8 cellular contexts compared by ENCODE assay signal in the genomic region with DNA sequence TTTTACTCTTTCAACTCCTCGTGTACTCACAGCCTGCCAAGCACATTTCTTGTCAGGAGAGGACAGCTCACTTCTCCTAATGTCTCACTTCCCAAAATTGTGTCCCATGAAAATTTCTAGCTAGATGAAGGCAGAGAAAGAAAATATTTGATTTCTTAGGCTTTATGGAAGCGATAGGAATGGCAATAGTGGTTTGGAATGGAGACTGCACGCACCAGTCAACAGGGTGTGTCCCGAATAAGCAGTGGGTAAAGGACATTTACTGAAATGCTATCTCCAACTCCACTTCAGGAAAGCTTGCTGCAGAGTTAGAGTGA. TPM values are rescaled to one million over a fixed set of nuclear protein-coding genes. Genes with fewer than 3 reads are reported as not detected.
DNase-seq lines count a peak whose midpoint lies in the region; ATAC-seq and TF ChIP-seq lines count a peak whose summit lies in the region.

No MANE protein-coding gene starts in this region.

- H3K4me2 ChIP-seq in DND-41 (ENCODE audit: insufficient read depth, low read length) (peak overlapping the region; percentile 84), PC-3 (ENCODE audit: low read length) (peak overlapping the region; percentile 79), parathyroid adenoma (ENCODE audit: low read length) (peak overlapping the region; percentile 85)

- no peaks in the 10 kb centered on the region for H3K9me2 ChIP-seq in PC-3 (replicated peaks; ENCODE audit: low read length)

- H3K9ac ChIP-seq in DND-41 (ENCODE audit: low read depth, low read length) (peak overlapping the region; percentile 66), PC-3 (ENCODE audit: low read length) (0 out of 2 replicates have a peak overlapping the region, but pooled peaks have one; percentile 53), parathyroid adenoma (no peak overlapping the region)

- intact Hi-C loops in PC-3 (cut with micrococcal nuclease) = no loop called here
- intact Hi-C loops in esophagus muscularis mucosa (cut with DNase I) = no loop called here

- no peaks in the 10 kb centered on the region for H3K27me3 ChIP-seq in DND-41 (ENCODE audit: insufficient read depth, low read length, poor library complexity)
- no peaks in the 10 kb centered on the region for H3K27me3 ChIP-seq in PC-3 (ENCODE audit: low read length)
- H3K27me3 ChIP-seq in esophagus muscularis mucosa = no peaks in the 10 kb centered on the region
- H3K27me3 ChIP-seq in parathyroid adenoma (ENCODE audit: control insufficient read depth, insufficient read depth, low read length) = no peaks in the 10 kb centered on the region

- CTCF ChIA-PET in PC-3 (lab: Charles Lee) = no interaction called here

- no peak for TF ChIP-seq POLR2A in esophagus muscularis mucosa (IDR thresholded peaks at IDR 0.05; ENCODE audit: low read depth)

- DNase-seq in DND-41 (no peak), PC-3 (no peak), esophagus muscularis mucosa (ENCODE audit: extremely low spot score) (no peak), hippocampal formation (lab: John Stamatoyannopoulos, UW) (no peak), AG08395 (ENCODE audit: low spot score) (no peak), AG20443 (ENCODE audit: low spot score) (no peak)

- H2AFZ ChIP-seq in DND-41 (ENCODE audit: low read depth, low read length) (peak overlapping the region; percentile 97), PC-3 (ENCODE audit: low read length) (peak overlapping the region; percentile 92), parathyroid adenoma (peak overlapping the region; percentile 79)

- H3K4me3 ChIP-seq in DND-41 (ENCODE audit: low read depth in 1 of 2, low read length in 2 of 2) (peak overlapping the region; percentile 52 to 77; a peak in 3 of 4 replicates), PC-3 (ENCODE audit: low read length) (peak overlapping the region; percentile 69), esophagus muscularis mucosa (peak overlapping the region; percentile 73 to 90 (median 79)), parathyroid adenoma (ENCODE audit: low read depth, low read length) (peak overlapping the region; percentile 95)

- H3K4me1 ChIP-seq in DND-41 (ENCODE audit: insufficient read depth, low read length) (peaks cover 23% of the 10 kb centered on the region), PC-3 (ENCODE audit: insufficient read depth, low read length) (no peaks in the 10 kb centered on the region), esophagus muscularis mucosa (peaks cover 6 to 14% (median 13%) of the 10 kb centered on the region in 4 donors), parathyroid adenoma (no peaks in the 10 kb centered on the region)

- TF ChIP-seq CTCF in DND-41 (IDR thresholded peaks at IDR 0.05; ENCODE audit: borderline replicate concordance, extremely low read depth, low read length, poor library complexity, severe bottlenecking) = no peak
- TF ChIP-seq CTCF in PC-3 (conservative IDR thresholded peaks at IDR 0.05; ENCODE audit: low read depth, low read length) = no peak
- no peak for TF ChIP-seq CTCF in esophagus muscularis mucosa (IDR thresholded peaks at IDR 0.05)
- TF ChIP-seq CTCF in parathyroid adenoma (IDR thresholded peaks at IDR 0.05) = no peak

- POLR2A ChIA-PET in PC-3 (lab: Charles Lee; ENCODE audit: unreplicated experiment) = interaction anchor here (0.8 kb wide), 1 partner anchor 102 kb away, joined by 4 read pairs; no protein-coding TSS in a partner anchor

- TF ChIP-seq EP300 in esophagus muscularis mucosa (IDR thresholded peaks at IDR 0.05) = no peak

- no peak for ATAC-seq in DND-41 (ENCODE audit: insufficient read depth, low read depth)
- no peak for ATAC-seq in PC-3
- ATAC-seq in GM18873 (IDR thresholded peaks at IDR 0.05; ENCODE audit: low FRiP score, unreplicated experiment) = no peak

- WGBS in esophagus muscularis mucosa = 45% methylated on average over 4 of the region's 4 CpGs

- no peaks in the 10 kb centered on the region for H3F3A ChIP-seq in PC-3 (ENCODE audit: low read length, unreplicated experiment)

- H3K36me3 ChIP-seq in DND-41 (ENCODE audit: insufficient read depth, low read length) (peaks cover 33% of the 10 kb centered on the region), PC-3 (ENCODE audit: low read depth, low read length) (no peaks in the 10 kb centered on the region), esophagus muscularis mucosa (peaks cover 31 to 38% (median 33%) of the 10 kb centered on the region in 4 donors), parathyroid adenoma (ENCODE audit: control insufficient read depth, insufficient read depth, low read length) (no peaks in the 10 kb centered on the region)

- peak overlapping the region; percentile 73 for H3K27ac ChIP-seq in DND-41 (ENCODE audit: low read length)
- H3K27ac ChIP-seq in PC-3 (ENCODE audit: low read length) = no peak overlapping the region
- peak overlapping the region; percentile 62 to 74 (median 69) for H3K27ac ChIP-seq in esophagus muscularis mucosa (replicated peaks in 1 of 4)
- H3K27ac ChIP-seq in parathyroid adenoma = peak overlapping the region; percentile 57

- H3K9me3 ChIP-seq in DND-41 (ENCODE audit: insufficient read depth, low read length, severe bottlenecking) = peaks cover 4% of the 10 kb centered on the region
- H3K9me3 ChIP-seq in PC-3 (ENCODE audit: low read length) = no peaks in the 10 kb centered on the region
- H3K9me3 ChIP-seq in esophagus muscularis mucosa = peaks cover 0 to 33% (median 28%) of the 10 kb centered on the region in 4 donors
- H3K9me3 ChIP-seq in parathyroid adenoma (ENCODE audit: control insufficient read depth, low read length) = no peaks in the 10 kb centered on the region

- peaks cover 19% of the 10 kb centered on the region for H3K79me2 ChIP-seq in DND-41 (ENCODE audit: insufficient read depth, low read length)
- H3K79me2 ChIP-seq in PC-3 (ENCODE audit: low read length) = no peaks in the 10 kb centered on the region
- no peaks in the 10 kb centered on the region for H3K79me2 ChIP-seq in parathyroid adenoma

- no peaks in the 10 kb centered on the region for H4K20me1 ChIP-seq in DND-41 (ENCODE audit: insufficient read depth, low read length)
- no peaks in the 10 kb centered on the region for H4K20me1 ChIP-seq in PC-3 (ENCODE audit: low read length)

- BruUV-seq in PC-3 (replicated peaks; lab: Mats Ljungman, UMichigan) = no TSS peak

RNA-seq across cellular contexts. Expression of a gene that starts 0.3 kb away (rescaled TPM):
- total RNA-seq in PC-3 (2014; rRNA removed) = 0.95 and 2.0 TPM in 2 replicates
- 1 to 10 TPM; 1.2 to 3.8 (median 2.3) TPM for total RNA-seq in esophagus muscularis mucosa

RNA-seq across cellular contexts. Expression of a gene that starts 22.1 kb away (rescaled TPM):
- total RNA-seq in PC-3 (2014; rRNA removed) (0.52 and 1.0 TPM in 2 replicates), esophagus muscularis mucosa (1 to 10 TPM; 2.7 to 7.5 (median 3.5) TPM)

RNA-seq across cellular contexts. Expression of a gene that starts 27.0 kb away (rescaled TPM):
- total RNA-seq in PC-3 (2014; rRNA removed) (not detected in 2 replicates), esophagus muscularis mucosa (1 to 10 TPM in 3 of 4 donors, under 1 TPM in 1; 0.83 to 2.6 (median 2.5) TPM)

RNA-seq across cellular contexts. Expression of a gene that starts 40.9 kb away (rescaled TPM):
- total RNA-seq in PC-3 (2014; rRNA removed) (3.1 and 4.4 TPM in 2 replicates), esophagus muscularis mucosa (1 to 10 TPM; 5.3 to 6.2 (median 5.9) TPM)

RNA-seq across cellular contexts. Expression of a gene that starts 47.1 kb away (rescaled TPM):
- total RNA-seq in PC-3 (2014; rRNA removed) (0.69 and 0.81 TPM in 2 replicates), esophagus muscularis mucosa (1 to 10 TPM; 1.3 to 2.9 (median 2.5) TPM)
